ENCODE assay signal across 20 cellular contexts in the genomic region with DNA sequence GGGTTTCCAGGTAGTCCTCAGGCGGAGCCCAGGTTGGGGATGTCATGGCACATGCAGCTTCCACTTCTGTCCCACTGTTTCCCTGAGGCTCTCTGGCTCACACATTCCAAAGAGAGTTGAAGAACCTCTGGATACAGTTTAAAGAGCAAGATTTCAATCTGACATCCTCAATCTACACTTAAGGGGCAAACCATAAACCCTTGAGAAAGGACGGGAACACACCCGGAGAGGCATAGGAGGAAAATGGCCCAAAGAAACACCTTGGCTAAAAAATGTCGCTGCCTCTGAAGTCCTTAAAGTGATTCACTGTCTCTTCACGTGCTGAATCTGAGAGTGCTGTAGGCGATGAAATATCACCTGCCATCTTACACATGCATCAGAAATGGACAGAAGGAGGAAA.
"Had no signal": no experiment of that assay in that cellular context is flagged by ENCODE, and none has a peak within 500 bp of the region (broad histone marks: within the 10 kb centered on the region; RNA-seq: fewer than 3 reads in every experiment).

No MANE protein-coding gene starts in this region.

- H3K27ac ChIP-seq: epithelial cell of prostate, testis had no signal

- H3K9ac ChIP-seq: SK-N-SH had no signal

- H3K36me3 ChIP-seq: uterus had no signal

- H3K4me2 ChIP-seq: SK-N-SH had no signal

- H3K4me3 ChIP-seq: dorsolateral prefrontal cortex, skin epidermis, testis, uterus had no signal

- DNase-seq: activated CD4-positive, alpha-beta T cell treated with anti-CD3 and anti-CD28 coated beads, Interleukin-2, amount 50 U/mL, for 48 hours; activated T-cell treated with anti-CD3 and anti-CD28 coated beads for 4 hours; caudate nucleus; dorsolateral prefrontal cortex; endodermal cell; foreskin melanocyte; hypothalamus; islet precursor cell; nephron progenitor cell; nucleus accumbens; retina; SK-N-SH; stimulated activated CD4-positive, alpha-beta T cell treated with anti-CD3 and anti-CD28 coated beads, Interleukin-15, amount 100 ng/mL, for 24 hours; stimulated activated CD4-positive, alpha-beta T cell treated with anti-CD3 and anti-CD28 coated beads, Interleukin-2, amount 100 ng/mL, for 48 hours; stimulated activated naive CD8-positive, alpha-beta T cell treated with anti-CD3 and anti-CD28 coated beads, Interleukin-15, amount 100 ng/mL, for 72 hours; T-cell; testis; uterus had no signal

- H3K27me3 ChIP-seq: dorsolateral prefrontal cortex, testis, uterus had no signal

- ATAC-seq: stimulated activated naive CD8-positive, alpha-beta T cell treated with anti-CD3 and anti-CD28 coated beads, Interleukin-15, amount 100 ng/mL, for 72 hours; T-cell had no signal

- H3K9me3 ChIP-seq: SK-N-SH, testis, uterus had no signal
